In the genomic region with DNA sequence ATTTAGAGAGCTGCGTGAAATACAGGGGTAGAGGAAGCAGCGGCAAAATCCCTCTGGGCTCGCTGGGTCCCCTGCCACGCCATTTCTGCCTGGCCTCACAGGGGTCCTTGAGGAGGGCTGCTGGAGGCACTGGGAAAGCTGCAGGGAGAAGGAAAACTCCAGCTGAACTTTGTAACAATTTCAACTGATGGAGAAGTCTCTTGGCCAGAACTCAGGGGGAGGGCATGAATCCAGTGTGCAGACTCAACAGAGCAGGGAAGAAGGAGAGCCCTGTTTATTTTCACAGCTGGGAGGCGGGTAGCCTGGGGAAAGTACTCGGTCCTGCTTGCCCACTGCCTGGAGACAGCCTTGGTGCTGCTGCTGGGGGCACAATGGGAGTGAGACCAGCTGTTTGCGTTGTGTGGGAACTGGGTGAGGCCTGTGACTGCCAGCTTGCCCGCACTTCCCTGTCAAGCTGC, we compare ENCODE assay signal across 10 cellular contexts.
DNase-seq lines count a peak whose midpoint lies in the region; ATAC-seq and TF ChIP-seq lines count a peak whose summit lies in the region.
"Had no signal": no experiment of that assay in that cellular context is flagged by ENCODE, and none has a peak within 500 bp of the region (broad histone marks: within the 10 kb centered on the region; RNA-seq: fewer than 3 reads in every experiment).

No MANE protein-coding gene starts in this region.

- no peak overlapping the region for H3K27ac ChIP-seq in A673 (ENCODE audit: low read depth, low read length, poor library complexity, severe bottlenecking)

- TF ChIP-seq CTCF in A673 (conservative IDR thresholded peaks at IDR 0.05; ENCODE audit: low read depth, low read length) = no peak
- TF ChIP-seq CTCF in nephron progenitor cell (IDR thresholded peaks at IDR 0.05) = no peak

- BruUV-seq in A673 (replicated peaks; lab: Mats Ljungman, UMichigan) = no TSS peak

- CTCF ChIA-PET in A673 (lab: Charles Lee) = no interaction called here

- no peak overlapping the region for H3K4me3 ChIP-seq in A673 (ENCODE audit: low read depth, low read length, poor library complexity, severe bottlenecking)

- H3K4me3 Mint-ChIP-seq in nephron progenitor cell = peak overlapping the region; percentile 60
- H3K4me3 Mint-ChIP-seq: activated T-helper 1 cell treated with anti-CD3 and anti-CD28 coated beads, Interleukin-12 subunit alpha, Interleukin-12 subunit beta, Interleukin-2, Interleukin-4 antibody, amounts not matched to agents 30 ng/mL and 10 ng/mL and 1 ng/mL, durations not matched to agents 14 hours and 24 hours and 36 hours had no signal

- intact Hi-C loops in A673 (cut with micrococcal nuclease; ENCODE audit: unreplicated experiment) = no loop called here

- peaks cover 5% of the 10 kb centered on the region for H3K27me3 Mint-ChIP-seq in nephron progenitor cell (ENCODE audit: low read depth, poor library complexity)

- no peaks in the 10 kb centered on the region for H3K9me3 ChIP-seq in A673 (ENCODE audit: low read depth, low read length, poor library complexity, severe bottlenecking)

- POLR2A ChIA-PET in A673 (lab: Charles Lee; ENCODE audit: low non-redundant PET) = no interaction called here

- peaks cover 11% of the 10 kb centered on the region for H3K4me1 ChIP-seq in A673 (ENCODE audit: insufficient read depth, low read length, poor library complexity, severe bottlenecking)

- H3K27me3 ChIP-seq in A673 (replicated peaks; ENCODE audit: insufficient read depth, low read depth, low read length, poor library complexity) = no peaks in the 10 kb centered on the region

- peaks cover 56% of the 10 kb centered on the region for H3K4me1 Mint-ChIP-seq in nephron progenitor cell

- peaks cover 30% of the 10 kb centered on the region for H3K9me3 Mint-ChIP-seq in nephron progenitor cell
- H3K9me3 Mint-ChIP-seq: activated T-helper 1 cell treated with anti-CD3 and anti-CD28 coated beads, Interleukin-12 subunit alpha, Interleukin-12 subunit beta, Interleukin-2, Interleukin-4 antibody, amounts not matched to agents 30 ng/mL and 10 ng/mL and 1 ng/mL, durations not matched to agents 14 hours and 24 hours and 36 hours had no signal

- H3K36me3 Mint-ChIP-seq in nephron progenitor cell (ENCODE audit: low read depth) = peaks cover 25% of the 10 kb centered on the region

- no peaks in the 10 kb centered on the region for H3K36me3 ChIP-seq in A673 (ENCODE audit: insufficient read depth, low read length, poor library complexity, severe bottlenecking)

- DNase-seq in A673 (ENCODE audit: low spot score) (peak; percentile 26), NCI-H2227 treated with DMSO at 0.1 percent for 48 hours (lab: John Stamatoyannopoulos, UW) (peak; percentile 57), fibroblast of gingiva (ENCODE audit: low read depth) (peak; percentile 56), nephron progenitor cell (no peak), NCI-H2171 (lab: John Stamatoyannopoulos, UW) (no peak)
- no peak for DNase-seq in stimulated activated CD4-positive, alpha-beta T cell treated with anti-CD3 and anti-CD28 coated beads, Interleukin-4, amount 100 ng/mL, for 4 hours
- no peak for DNase-seq in activated CD4-positive, alpha-beta T cell treated with anti-CD3 and anti-CD28 coated beads for 1 hour
- DNase-seq: stimulated activated CD4-positive, alpha-beta T cell treated with anti-CD3 and anti-CD28 coated beads, Interleukin-2, amount 100 ng/mL, for 48 hours had no signal

- H3K27ac Mint-ChIP-seq in nephron progenitor cell = peak overlapping the region; percentile 65
- H3K27ac Mint-ChIP-seq: activated T-helper 1 cell treated with anti-CD3 and anti-CD28 coated beads, Interleukin-12 subunit alpha, Interleukin-12 subunit beta, Interleukin-2, Interleukin-4 antibody, amounts not matched to agents 30 ng/mL and 10 ng/mL and 1 ng/mL, durations not matched to agents 14 hours and 24 hours and 36 hours had no signal

- ATAC-seq in GM19351 (IDR thresholded peaks at IDR 0.05; ENCODE audit: unreplicated experiment) = no peak

Comparison
In these comparisons a context has a peak if more than half of its experiments do, and no peak if none do; other contexts are left out.
1. DNase-seq: peak in A673 (single experiment), NCI-H2227 treated with DMSO at 0.1 percent for 48 hours (single experiment) and fibroblast of gingiva (single experiment); none in nephron progenitor cell (single experiment), stimulated activated CD4-positive, alpha-beta T cell treated with anti-CD3 and anti-CD28 coated beads, Interleukin-4, amount 100 ng/mL, for 4 hours (0 of 2), activated CD4-positive, alpha-beta T cell treated with anti-CD3 and anti-CD28 coated beads for 1 hour (single experiment) and NCI-H2171 (single experiment).